13 cellular contexts compared by ENCODE assay signal in the genomic region with DNA sequence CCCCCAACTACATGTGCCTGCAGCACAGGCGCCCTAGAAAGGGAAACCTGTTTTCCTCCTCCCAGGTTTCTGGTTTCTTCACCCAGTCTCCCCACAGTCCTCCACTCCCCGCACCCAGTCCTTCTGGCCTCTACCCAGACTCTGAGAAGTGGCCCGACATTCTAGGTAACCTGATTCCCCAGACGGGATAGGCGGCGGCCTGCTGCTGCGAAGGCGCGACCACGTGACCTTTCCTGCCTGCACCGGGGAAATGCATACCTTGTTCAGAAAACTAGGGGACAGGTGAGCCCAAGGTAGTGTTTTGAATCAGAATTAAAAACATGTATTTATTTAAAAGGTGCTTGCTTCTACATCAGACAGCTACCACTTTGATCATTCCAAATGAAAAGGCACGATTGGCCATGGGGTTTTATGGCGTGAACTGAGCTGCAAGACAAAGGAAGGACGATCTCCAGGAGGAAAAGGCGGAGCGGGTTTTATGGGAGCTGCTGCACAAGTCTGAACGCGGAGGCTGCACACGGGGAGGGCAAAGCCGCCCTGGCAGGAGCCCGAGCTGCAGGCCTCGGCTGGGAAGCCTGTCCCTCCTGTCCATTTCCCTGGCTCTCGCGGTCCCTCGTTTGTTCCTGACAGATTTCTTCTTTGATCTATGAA.
DNase-seq lines count a peak whose midpoint lies in the region; ATAC-seq and TF ChIP-seq lines count a peak whose summit lies in the region.
"Had no signal": no experiment of that assay in that cellular context is flagged by ENCODE, and none has a peak within 500 bp of the region (broad histone marks: within the 10 kb centered on the region; RNA-seq: fewer than 3 reads in every experiment).

No MANE protein-coding gene starts in this region.

- peak; percentile 55 for ATAC-seq in PC-3
- ATAC-seq in HG03108 (IDR thresholded peaks at IDR 0.05; ENCODE audit: unreplicated experiment): no peak
- ATAC-seq in HG02884 (IDR thresholded peaks at IDR 0.05; ENCODE audit: unreplicated experiment): no peak

- H3K4me3 ChIP-seq in HUES48 (ENCODE audit: low read depth, low read length): peak overlapping the region; percentile 20
- no peak overlapping the region for H3K4me3 ChIP-seq in PC-3 (ENCODE audit: low read length)
- H3K4me3 ChIP-seq in iPS-18a (ENCODE audit: low read length): peak overlapping the region; percentile 52
- H3K4me3 ChIP-seq in right atrium auricular region: no peak overlapping the region

- TF ChIP-seq CTCF in PC-3 (conservative IDR thresholded peaks at IDR 0.05; ENCODE audit: low read depth, low read length): no peak
- no peak for TF ChIP-seq CTCF in right atrium auricular region (IDR thresholded peaks at IDR 0.05)

- H3F3A ChIP-seq in PC-3 (ENCODE audit: low read length, unreplicated experiment): no peaks in the 10 kb centered on the region

- H3K9ac ChIP-seq in HUES48 (ENCODE audit: low read depth, low read length) (peak overlapping the region; percentile 3; the same call in 1 of the 2 replicates), PC-3 (ENCODE audit: low read length) (no peak overlapping the region; the same call in 1 of the 2 replicates), iPS-18a (ENCODE audit: low read length) (peak overlapping the region; percentile 66)
- H3K9ac ChIP-seq: KMS-11 had no signal

- CTCF ChIA-PET in PC-3 (lab: Charles Lee): no interaction called here

- H3K36me3 ChIP-seq in HUES48 (ENCODE audit: control insufficient read depth, insufficient read depth, low read length) (no peaks in the 10 kb centered on the region), PC-3 (ENCODE audit: low read depth, low read length) (no peaks in the 10 kb centered on the region), iPS-18a (ENCODE audit: control insufficient read depth, low read depth, low read length) (no peaks in the 10 kb centered on the region), right atrium auricular region (no peaks in the 10 kb centered on the region)

- DNase-seq in PC-3 (peak; percentile 42), retina (peak; percentile 61), right atrium auricular region (ENCODE audit: low spot score) (no peak)
- no peak for DNase-seq in activated CD8-positive, alpha-beta memory T cell treated with anti-CD3 and anti-CD28 coated beads, Interleukin-2, amount 50 U/mL, for 4 hours
- DNase-seq: caudate nucleus; CD8-positive, alpha-beta memory T cell; foreskin melanocyte; stimulated activated CD4-positive, alpha-beta T cell treated with anti-CD3 and anti-CD28 coated beads, Interleukin-4, amount 100 ng/mL, for 1 hour had no signal

- POLR2A ChIA-PET in PC-3 (lab: Charles Lee; ENCODE audit: unreplicated experiment): no interaction called here

- peaks cover 30% of the 10 kb centered on the region for H3K4me1 ChIP-seq in HUES48 (ENCODE audit: control insufficient read depth, insufficient read depth, low read length)
- peaks cover 5% of the 10 kb centered on the region; the same call in 1 of the 2 replicates for H3K4me1 ChIP-seq in PC-3 (ENCODE audit: insufficient read depth, low read length)
- peaks cover 29% of the 10 kb centered on the region for H3K4me1 ChIP-seq in iPS-18a (ENCODE audit: control insufficient read depth, low read depth, low read length)
- H3K4me1 ChIP-seq in right atrium auricular region: no peaks in the 10 kb centered on the region

- peak overlapping the region; percentile 61 for H3K4me2 ChIP-seq in PC-3 (ENCODE audit: low read length)
- H3K4me2 ChIP-seq: KMS-11 had no signal

- intact Hi-C loops in PC-3 (cut with micrococcal nuclease): no loop called here

- H4K20me1 ChIP-seq in PC-3 (ENCODE audit: low read length): no peaks in the 10 kb centered on the region

- no TSS peak for BruUV-seq in PC-3 (replicated peaks; lab: Mats Ljungman, UMichigan)

- H2AFZ ChIP-seq in PC-3 (ENCODE audit: low read length): peak overlapping the region; percentile 74; the same call in 1 of the 2 replicates

- H3K27ac ChIP-seq in HUES48 (ENCODE audit: low read depth, low read length) (peak overlapping the region; percentile 29), PC-3 (ENCODE audit: low read length) (0 out of 2 replicates have a peak overlapping the region, but pooled peaks have one; percentile 20), iPS-18a (ENCODE audit: low read length) (peak overlapping the region; percentile 73), right atrium auricular region (no peak overlapping the region)
- H3K27ac ChIP-seq: KMS-11 had no signal

- peaks cover 5% of the 10 kb centered on the region; the same call in 1 of the 2 replicates for H3K27me3 ChIP-seq in HUES48 (ENCODE audit: control insufficient read depth, insufficient read depth, low read length)
- no peaks in the 10 kb centered on the region for H3K27me3 ChIP-seq in PC-3 (ENCODE audit: low read length)
- H3K27me3 ChIP-seq in iPS-18a (ENCODE audit: control insufficient read depth, insufficient read depth, low read length): peaks cover 7% of the 10 kb centered on the region
- H3K27me3 ChIP-seq in right atrium auricular region: no peaks in the 10 kb centered on the region

- H3K9me2 ChIP-seq in PC-3 (replicated peaks; ENCODE audit: low read length): no peaks in the 10 kb centered on the region

- H3K9me3 ChIP-seq in HUES48 (ENCODE audit: control insufficient read depth, insufficient read depth, low read length) (no peaks in the 10 kb centered on the region), PC-3 (ENCODE audit: low read length) (no peaks in the 10 kb centered on the region), iPS-18a (ENCODE audit: control insufficient read depth, low read depth, low read length) (no peaks in the 10 kb centered on the region), right atrium auricular region (peaks cover 0 to 9% of the 10 kb centered on the region in 2 donors)

- no peaks in the 10 kb centered on the region for H3K79me2 ChIP-seq in PC-3 (ENCODE audit: low read length)

Comparison
In these comparisons a context has a peak if more than half of its experiments do, and no peak if none do; other contexts are left out.
1. H3K27ac ChIP-seq: peak in HUES48 (single experiment), PC-3 (single experiment) and iPS-18a (single experiment); none in right atrium auricular region (0 of 2).
2. H3K4me3 ChIP-seq: peak in HUES48 (single experiment) and iPS-18a (single experiment); none in PC-3 (single experiment) and right atrium auricular region (0 of 2).
3. DNase-seq: peak in PC-3 (single experiment) and retina (single experiment); none in right atrium auricular region (single experiment) and activated CD8-positive, alpha-beta memory T cell treated with anti-CD3 and anti-CD28 coated beads, Interleukin-2, amount 50 U/mL, for 4 hours (single experiment).